20 cellular contexts compared by ENCODE assay signal in genomic region chr3:143367171-143367570, GRCh38.
"Had no signal": no experiment of that assay in that cellular context is flagged by ENCODE, and none has a peak within 500 bp of the region (broad histone marks: within the 10 kb centered on the region; RNA-seq: fewer than 3 reads in every experiment).

No MANE protein-coding gene starts in this region.

- H3K27ac ChIP-seq: KMS-11 had no signal

- DNase-seq: IMR-90, MM.1S, NCI-H1092 treated with DMSO at 0.1 percent for 48 hours, NCI-H1436, NCI-H187, NCI-H2029, NCI-H2081 treated with DMSO at 0.1 percent for 48 hours, NCI-H2171, NCI-H226, NCI-H446, NCI-H510A, NCI-H524 treated with DMSO at 0.1 percent for 48 hours, NCI-H69, NCI-H774, RPMI8226, SHP77, SK-N-SH, SW 1271 had no signal

- ATAC-seq: HepG2 had no signal

- H3K9me3 ChIP-seq: SK-N-SH had no signal
